1 cellular context compared by ENCODE assay signal in genomic region chr11:124717786-124718634, GRCh38.
TF ChIP-seq lines count a peak whose summit lies in the region.

No MANE protein-coding gene starts in this region.

TF ChIP-seq in HEK293, 187 proteins besides CTCF, POLR2A, EP300 and RAD21 (continued from another document and continues in another):
- TF ChIP-seq GLI2 (tag by site-specific recombination; IDR thresholded peaks at IDR 0.05; ENCODE audit: borderline replicate concordance, low read depth) (no peak), ZNF664 (tag by site-specific recombination; IDR thresholded peaks at IDR 0.05) (no peak), ZNF555 (tag by site-specific recombination; conservative IDR thresholded peaks at IDR 0.05) (no peak), ZNF791 (tag by site-specific recombination; IDR thresholded peaks at IDR 0.05) (no peak), ZNF202 (tag by site-specific recombination; IDR thresholded peaks at IDR 0.05; ENCODE audit: borderline replicate concordance) (no peak), ZNF48 (tag by site-specific recombination; IDR thresholded peaks at IDR 0.05) (no peak), ZNF488 (tag by site-specific recombination; IDR thresholded peaks at IDR 0.05) (no peak), SETDB1 (IDR thresholded peaks at IDR 0.05; ENCODE audit: insufficient read length, low read length) (no peak), ZFP3 (tag by site-specific recombination; IDR thresholded peaks at IDR 0.05; ENCODE audit: low read depth) (no peak), ZNF10 (tag by site-specific recombination; IDR thresholded peaks at IDR 0.05) (no peak), ZSCAN30 (tag by site-specific recombination; IDR thresholded peaks at IDR 0.05) (no peak), ZNF140 (tag by site-specific recombination; IDR thresholded peaks at IDR 0.05) (no peak), ZSCAN23 (tag by site-specific recombination; IDR thresholded peaks at IDR 0.05) (no peak), ZNF221 (tag by site-specific recombination; IDR thresholded peaks at IDR 0.05; ENCODE audit: borderline replicate concordance) (no peak), ZNF423 (tag by site-specific recombination; IDR thresholded peaks at IDR 0.05) (peak; percentile 60; the same call in 1 of the 2 replicates), ZNF639 (tag by site-specific recombination; IDR thresholded peaks at IDR 0.05) (peak; percentile 36; the same call in 1 of the 2 replicates), BCL11B (tag by site-specific recombination; IDR thresholded peaks at IDR 0.05; ENCODE audit: low read depth) (peak; percentile 42; the same call in 1 of the 2 replicates), RBAK (tag by site-specific recombination; IDR thresholded peaks at IDR 0.05) (no peak), ZNF169 (tag by site-specific recombination; IDR thresholded peaks at IDR 0.05) (no peak), ZNF302 (tag by site-specific recombination; IDR thresholded peaks at IDR 0.05; ENCODE audit: low read depth) (no peak), ZXDB (tag by site-specific recombination; IDR thresholded peaks at IDR 0.05) (0 out of 2 replicates have a peak, but pooled peaks have one; percentile 26), PRDM2 (tag by site-specific recombination; IDR thresholded peaks at IDR 0.05; ENCODE audit: borderline replicate concordance) (no peak), ZFP69B (tag by site-specific recombination; IDR thresholded peaks at IDR 0.05) (0 out of 2 replicates have a peak, but pooled peaks have one; percentile 34), YY2 (tag by site-specific recombination; IDR thresholded peaks at IDR 0.05) (no peak), HOXC10 (CRISPR knock-in tag; IDR thresholded peaks at IDR 0.05) (no peak), ZNF76 (tag by site-specific recombination; IDR thresholded peaks at IDR 0.05; ENCODE audit: borderline replicate concordance, low read depth) (peak; percentile 35; the same call in 1 of the 2 replicates), ZNF704 (tag by site-specific recombination; IDR thresholded peaks at IDR 0.05) (no peak), FEZF1 (tag by site-specific recombination; IDR thresholded peaks at IDR 0.05) (peak; percentile 47), ZNF514 (tag by site-specific recombination; IDR thresholded peaks at IDR 0.05) (no peak), ZNF654 (tag by site-specific recombination; IDR thresholded peaks at IDR 0.05; ENCODE audit: low read depth) (no peak), GLI4 (tag by site-specific recombination; IDR thresholded peaks at IDR 0.05) (no peak), ZNF776 (tag by site-specific recombination; IDR thresholded peaks at IDR 0.05; ENCODE audit: borderline replicate concordance) (no peak), EGR2 (tag by site-specific recombination; IDR thresholded peaks at IDR 0.05; ENCODE audit: low read depth) (peak; percentile 31; the same call in 1 of the 2 replicates), ZNF501 (tag by site-specific recombination; IDR thresholded peaks at IDR 0.05) (no peak), ZNF830 (tag by site-specific recombination; IDR thresholded peaks at IDR 0.05; ENCODE audit: low read depth) (no peak), ZNF175 (tag by site-specific recombination; IDR thresholded peaks at IDR 0.05) (no peak), ZFHX2 (tag by site-specific recombination; conservative IDR thresholded peaks at IDR 0.05) (no peak; the same call in 1 of the 2 replicates), ZNF837 (tag by site-specific recombination; IDR thresholded peaks at IDR 0.05) (no peak), GFI1B (tag by site-specific recombination; IDR thresholded peaks at IDR 0.05) (no peak)
- TF ChIP-seq, protein P1, sequence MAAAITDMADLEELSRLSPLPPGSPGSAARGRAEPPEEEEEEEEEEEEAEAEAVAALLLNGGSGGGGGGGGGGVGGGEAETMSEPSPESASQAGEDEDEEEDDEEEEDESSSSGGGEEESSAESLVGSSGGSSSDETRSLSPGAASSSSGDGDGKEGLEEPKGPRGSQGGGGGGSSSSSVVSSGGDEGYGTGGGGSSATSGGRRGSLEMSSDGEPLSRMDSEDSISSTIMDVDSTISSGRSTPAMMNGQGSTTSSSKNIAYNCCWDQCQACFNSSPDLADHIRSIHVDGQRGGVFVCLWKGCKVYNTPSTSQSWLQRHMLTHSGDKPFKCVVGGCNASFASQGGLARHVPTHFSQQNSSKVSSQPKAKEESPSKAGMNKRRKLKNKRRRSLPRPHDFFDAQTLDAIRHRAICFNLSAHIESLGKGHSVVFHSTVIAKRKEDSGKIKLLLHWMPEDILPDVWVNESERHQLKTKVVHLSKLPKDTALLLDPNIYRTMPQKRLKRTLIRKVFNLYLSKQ (tag by site-specific recombination; IDR thresholded peaks at IDR 0.05; ENCODE audit: borderline replicate concordance) = no peak
- TF ChIP-seq, protein P2, sequence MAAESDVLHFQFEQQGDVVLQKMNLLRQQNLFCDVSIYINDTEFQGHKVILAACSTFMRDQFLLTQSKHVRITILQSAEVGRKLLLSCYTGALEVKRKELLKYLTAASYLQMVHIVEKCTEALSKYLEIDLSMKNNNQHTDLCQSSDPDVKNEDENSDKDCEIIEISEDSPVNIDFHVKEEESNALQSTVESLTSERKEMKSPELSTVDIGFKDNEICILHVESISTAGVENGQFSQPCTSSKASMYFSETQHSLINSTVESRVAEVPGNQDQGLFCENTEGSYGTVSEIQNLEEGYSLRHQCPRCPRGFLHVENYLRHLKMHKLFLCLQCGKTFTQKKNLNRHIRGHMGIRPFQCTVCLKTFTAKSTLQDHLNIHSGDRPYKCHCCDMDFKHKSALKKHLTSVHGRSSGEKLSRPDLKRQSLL (tag by site-specific recombination; IDR thresholded peaks at IDR 0.05) = no peak
- TF ChIP-seq, protein P3, sequence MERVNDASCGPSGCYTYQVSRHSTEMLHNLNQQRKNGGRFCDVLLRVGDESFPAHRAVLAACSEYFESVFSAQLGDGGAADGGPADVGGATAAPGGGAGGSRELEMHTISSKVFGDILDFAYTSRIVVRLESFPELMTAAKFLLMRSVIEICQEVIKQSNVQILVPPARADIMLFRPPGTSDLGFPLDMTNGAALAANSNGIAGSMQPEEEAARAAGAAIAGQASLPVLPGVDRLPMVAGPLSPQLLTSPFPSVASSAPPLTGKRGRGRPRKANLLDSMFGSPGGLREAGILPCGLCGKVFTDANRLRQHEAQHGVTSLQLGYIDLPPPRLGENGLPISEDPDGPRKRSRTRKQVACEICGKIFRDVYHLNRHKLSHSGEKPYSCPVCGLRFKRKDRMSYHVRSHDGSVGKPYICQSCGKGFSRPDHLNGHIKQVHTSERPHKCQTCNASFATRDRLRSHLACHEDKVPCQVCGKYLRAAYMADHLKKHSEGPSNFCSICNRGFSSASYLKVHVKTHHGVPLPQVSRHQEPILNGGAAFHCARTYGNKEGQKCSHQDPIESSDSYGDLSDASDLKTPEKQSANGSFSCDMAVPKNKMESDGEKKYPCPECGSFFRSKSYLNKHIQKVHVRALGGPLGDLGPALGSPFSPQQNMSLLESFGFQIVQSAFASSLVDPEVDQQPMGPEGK (tag by site-specific recombination; IDR thresholded peaks at IDR 0.05) = peak; percentile 65
- TF ChIP-seq, protein P4, sequence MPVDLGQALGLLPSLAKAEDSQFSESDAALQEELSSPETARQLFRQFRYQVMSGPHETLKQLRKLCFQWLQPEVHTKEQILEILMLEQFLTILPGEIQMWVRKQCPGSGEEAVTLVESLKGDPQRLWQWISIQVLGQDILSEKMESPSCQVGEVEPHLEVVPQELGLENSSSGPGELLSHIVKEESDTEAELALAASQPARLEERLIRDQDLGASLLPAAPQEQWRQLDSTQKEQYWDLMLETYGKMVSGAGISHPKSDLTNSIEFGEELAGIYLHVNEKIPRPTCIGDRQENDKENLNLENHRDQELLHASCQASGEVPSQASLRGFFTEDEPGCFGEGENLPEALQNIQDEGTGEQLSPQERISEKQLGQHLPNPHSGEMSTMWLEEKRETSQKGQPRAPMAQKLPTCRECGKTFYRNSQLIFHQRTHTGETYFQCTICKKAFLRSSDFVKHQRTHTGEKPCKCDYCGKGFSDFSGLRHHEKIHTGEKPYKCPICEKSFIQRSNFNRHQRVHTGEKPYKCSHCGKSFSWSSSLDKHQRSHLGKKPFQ (tag by site-specific recombination; IDR thresholded peaks at IDR 0.05) = no peak
- TF ChIP-seq, protein P5, sequence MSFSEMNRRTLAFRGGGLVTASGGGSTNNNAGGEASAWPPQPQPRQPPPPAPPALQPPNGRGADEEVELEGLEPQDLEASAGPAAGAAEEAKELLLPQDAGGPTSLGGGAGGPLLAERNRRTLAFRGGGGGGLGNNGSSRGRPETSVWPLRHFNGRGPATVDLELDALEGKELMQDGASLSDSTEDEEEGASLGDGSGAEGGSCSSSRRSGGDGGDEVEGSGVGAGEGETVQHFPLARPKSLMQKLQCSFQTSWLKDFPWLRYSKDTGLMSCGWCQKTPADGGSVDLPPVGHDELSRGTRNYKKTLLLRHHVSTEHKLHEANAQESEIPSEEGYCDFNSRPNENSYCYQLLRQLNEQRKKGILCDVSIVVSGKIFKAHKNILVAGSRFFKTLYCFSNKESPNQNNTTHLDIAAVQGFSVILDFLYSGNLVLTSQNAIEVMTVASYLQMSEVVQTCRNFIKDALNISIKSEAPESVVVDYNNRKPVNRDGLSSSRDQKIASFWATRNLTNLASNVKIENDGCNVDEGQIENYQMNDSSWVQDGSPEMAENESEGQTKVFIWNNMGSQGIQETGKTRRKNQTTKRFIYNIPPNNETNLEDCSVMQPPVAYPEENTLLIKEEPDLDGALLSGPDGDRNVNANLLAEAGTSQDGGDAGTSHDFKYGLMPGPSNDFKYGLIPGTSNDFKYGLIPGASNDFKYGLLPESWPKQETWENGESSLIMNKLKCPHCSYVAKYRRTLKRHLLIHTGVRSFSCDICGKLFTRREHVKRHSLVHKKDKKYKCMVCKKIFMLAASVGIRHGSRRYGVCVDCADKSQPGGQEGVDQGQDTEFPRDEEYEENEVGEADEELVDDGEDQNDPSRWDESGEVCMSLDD (tag by site-specific recombination; IDR thresholded peaks at IDR 0.05) = no peak
